ENCODE assay signal across 36 cellular contexts in genomic region chr18:39994521-39994920, GRCh38.
"Had no signal": no experiment of that assay in that cellular context is flagged by ENCODE, and none has a peak within 500 bp of the region (broad histone marks: within the 10 kb centered on the region; RNA-seq: fewer than 3 reads in every experiment).

No MANE protein-coding gene starts in this region.

- H3K4me3 ChIP-seq: adrenal gland, body of pancreas, coronary artery, dorsolateral prefrontal cortex, pancreas, prostate gland, skin epidermis, thoracic aorta, uterus had no signal

- DNase-seq: activated CD4-positive, alpha-beta memory T cell treated with anti-CD3 and anti-CD28 coated beads for 36 hours; activated CD4-positive, alpha-beta T cell treated with anti-CD3 and anti-CD28 coated beads for 48 hours; activated CD8-positive, alpha-beta memory T cell treated with anti-CD3 and anti-CD28 coated beads, Interleukin-2, amount 50 U/mL, for 4 hours; activated effector memory CD4-positive, alpha-beta T cell treated with anti-CD3 and anti-CD28 coated beads, Interleukin-2, amount 50 U/mL, for 16 hours; activated naive CD4-positive, alpha-beta T cell treated with anti-CD3 and anti-CD28 coated beads for 36 hours; activated naive CD8-positive, alpha-beta T cell treated with anti-CD3 and anti-CD28 coated beads for 36 hours; activated T-cell treated with anti-CD3 and anti-CD28 coated beads, Interleukin-2, amount 50 U/mL, for 1 hour; adrenal gland; aorta; body of pancreas; dorsolateral prefrontal cortex; effector memory CD8-positive, alpha-beta T cell; head of caudate nucleus; hypothalamus; immature natural killer cell; kidney; naive thymus-derived CD8-positive, alpha-beta T cell; nucleus accumbens; pancreas; retina; stimulated activated CD4-positive, alpha-beta T cell treated with anti-CD3 and anti-CD28 coated beads, Interleukin-12 subunit alpha, Interleukin-12 subunit beta, amount 100 ng/mL, for 4 hours; stimulated activated CD4-positive, alpha-beta T cell treated with anti-CD3 and anti-CD28 coated beads, Interleukin-4, amount 100 ng/mL, for 1 hour; T-helper 9 cell; uterus; WERI-Rb-1 had no signal

- H3K27me3 ChIP-seq: adrenal gland, body of pancreas, dorsolateral prefrontal cortex, pancreas, uterus had no signal

- H3K9me3 Mint-ChIP-seq: activated naive CD8-positive, alpha-beta T cell treated with anti-CD3 and anti-CD28 coated beads for 36 hours; activated T-helper 1 cell treated with anti-CD3 and anti-CD28 coated beads, Interleukin-12 subunit alpha, Interleukin-12 subunit beta, Interleukin-2, Interleukin-4 antibody, amounts not matched to agents 30 ng/mL and 10 ng/mL and 1 ng/mL, durations not matched to agents 14 hours and 24 hours and 36 hours; type B pancreatic cell had no signal

- H3K4me3 Mint-ChIP-seq: activated CD4-positive, alpha-beta memory T cell treated with anti-CD3 and anti-CD28 coated beads for 36 hours; activated naive CD4-positive, alpha-beta T cell treated with anti-CD3 and anti-CD28 coated beads for 36 hours; activated naive CD8-positive, alpha-beta T cell treated with anti-CD3 and anti-CD28 coated beads for 36 hours; activated T-helper 1 cell treated with anti-CD3 and anti-CD28 coated beads, Interleukin-12 subunit alpha, Interleukin-12 subunit beta, Interleukin-2, Interleukin-4 antibody, amounts not matched to agents 30 ng/mL and 10 ng/mL and 1 ng/mL, durations not matched to agents 14 hours and 24 hours and 36 hours; effector memory CD8-positive, alpha-beta T cell; immature natural killer cell; memory B cell; naive thymus-derived CD8-positive, alpha-beta T cell; neural crest cell; stimulated activated naive CD8-positive, alpha-beta T cell treated with anti-CD3 and anti-CD28 coated beads, Interleukin-15, Interleukin-2, amounts not matched to agents 100 ng/mL and 50 ng/mL, for 24 hours; type B pancreatic cell had no signal

- ATAC-seq: activated CD4-positive, CD25-positive, alpha-beta regulatory T cell treated with anti-CD3 and anti-CD28 coated beads, Interleukin-2, amount 50 U/mL, for 24 hours; body of pancreas; effector memory CD8-positive, alpha-beta T cell; naive thymus-derived CD8-positive, alpha-beta T cell; pancreas; sciatic nerve had no signal

- H3K4me1 Mint-ChIP-seq: activated naive CD8-positive, alpha-beta T cell treated with anti-CD3 and anti-CD28 coated beads for 36 hours; immature natural killer cell; memory B cell; naive thymus-derived CD8-positive, alpha-beta T cell; neural crest cell had no signal

- H3K9me3 ChIP-seq: adrenal gland, body of pancreas, pancreas, prostate gland, thoracic aorta, uterus had no signal

- H3K27ac Mint-ChIP-seq: activated CD4-positive, alpha-beta memory T cell treated with anti-CD3 and anti-CD28 coated beads for 36 hours; activated naive CD4-positive, alpha-beta T cell treated with anti-CD3 and anti-CD28 coated beads for 36 hours; activated naive CD8-positive, alpha-beta T cell treated with anti-CD3 and anti-CD28 coated beads for 36 hours; activated T-helper 1 cell treated with anti-CD3 and anti-CD28 coated beads, Interleukin-12 subunit alpha, Interleukin-12 subunit beta, Interleukin-2, Interleukin-4 antibody, amounts not matched to agents 30 ng/mL and 10 ng/mL and 1 ng/mL, durations not matched to agents 14 hours and 24 hours and 36 hours; effector memory CD8-positive, alpha-beta T cell; immature natural killer cell; memory B cell; naive thymus-derived CD8-positive, alpha-beta T cell; stimulated activated naive CD8-positive, alpha-beta T cell treated with anti-CD3 and anti-CD28 coated beads, Interleukin-15, Interleukin-2, amounts not matched to agents 100 ng/mL and 50 ng/mL, for 24 hours; type B pancreatic cell had no signal

- H3K27me3 Mint-ChIP-seq: activated CD4-positive, alpha-beta memory T cell treated with anti-CD3 and anti-CD28 coated beads for 36 hours; activated naive CD8-positive, alpha-beta T cell treated with anti-CD3 and anti-CD28 coated beads for 36 hours; effector memory CD8-positive, alpha-beta T cell; memory B cell; naive thymus-derived CD8-positive, alpha-beta T cell; stimulated activated naive CD8-positive, alpha-beta T cell treated with anti-CD3 and anti-CD28 coated beads, Interleukin-15, Interleukin-2, amounts not matched to agents 100 ng/mL and 50 ng/mL, for 24 hours; type B pancreatic cell had no signal

- H3K36me3 ChIP-seq: adrenal gland, pancreas, prostate gland, thoracic aorta, uterus, WERI-Rb-1 had no signal

- H3K4me1 ChIP-seq: adrenal gland, body of pancreas, pancreas, prostate gland, uterus had no signal

- H3K36me3 Mint-ChIP-seq: activated CD4-positive, alpha-beta memory T cell treated with anti-CD3 and anti-CD28 coated beads for 36 hours; activated naive CD8-positive, alpha-beta T cell treated with anti-CD3 and anti-CD28 coated beads for 36 hours; immature natural killer cell; memory B cell; type B pancreatic cell had no signal

- H3K27ac ChIP-seq: adrenal gland, body of pancreas, coronary artery, dorsolateral prefrontal cortex, pancreas, prostate gland, skin epidermis, thoracic aorta, uterus, WERI-Rb-1 had no signal
